Comparison of ENCODE assay signal across 23 cellular contexts in the genomic region with DNA sequence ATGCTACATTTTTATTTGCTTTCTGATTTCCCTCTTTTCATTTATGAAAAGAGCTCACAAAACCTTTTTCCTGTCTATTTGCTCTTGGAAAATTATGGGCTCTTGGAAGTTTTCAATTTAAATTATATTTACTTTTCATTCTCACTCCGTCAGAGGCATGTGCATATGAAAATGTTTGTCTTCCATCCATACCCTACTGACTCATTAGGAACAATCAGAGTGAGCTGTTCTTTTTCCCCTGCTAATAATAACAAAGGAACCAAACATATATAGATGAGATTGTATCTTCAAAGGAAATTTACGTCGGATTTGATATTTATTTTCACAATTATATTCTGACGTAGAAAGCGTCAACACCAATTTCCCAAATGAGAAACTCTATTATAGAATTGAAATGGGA.
"Had no signal": no experiment of that assay in that cellular context is flagged by ENCODE, and none has a peak within 500 bp of the region (broad histone marks: within the 10 kb centered on the region; RNA-seq: fewer than 3 reads in every experiment).

No MANE protein-coding gene starts in this region.

- H3K27ac Mint-ChIP-seq: dendritic cell treated with granulocyte-macrophage colony-stimulating factor and Interleukin-4, amounts not matched to agents 40 ng/mL and 50 ng/mL, for 4 days; endodermal cell; memory B cell; natural killer cell; progenitor cell of endocrine pancreas; stimulated activated naive CD8-positive, alpha-beta T cell treated with anti-CD3 and anti-CD28 coated beads, Interleukin-15, amount 100 ng/mL, for 72 hours had no signal

- DNase-seq: effector CD8-positive, alpha-beta T cell; endodermal cell; foreskin keratinocyte; heart left ventricle; kidney; natural killer cell; occipital lobe; pancreas; right lobe of liver; small intestine; stimulated activated CD4-positive, alpha-beta T cell treated with anti-CD3 and anti-CD28 coated beads, Interleukin-1b, Interleukin-23, amount 100 ng/mL, for 48 hours; stimulated activated CD4-positive, alpha-beta T cell treated with anti-CD3 and anti-CD28 coated beads, Interleukin-4, amount 100 ng/mL, for 1 hour; stimulated activated CD8-positive, alpha-beta memory T cell treated with anti-CD3 and anti-CD28 coated beads, Interleukin-4, amount 100 ng/mL, for 48 hours; stimulated activated naive CD4-positive, alpha-beta T cell; stimulated activated naive CD8-positive, alpha-beta T cell treated with anti-CD3 and anti-CD28 coated beads, Interleukin-15, amount 100 ng/mL, for 72 hours; transverse colon; upper lobe of right lung; uterus had no signal

- H3K27me3 Mint-ChIP-seq: dendritic cell treated with granulocyte-macrophage colony-stimulating factor and Interleukin-4, amounts not matched to agents 40 ng/mL and 50 ng/mL, for 4 days; memory B cell; progenitor cell of endocrine pancreas; stimulated activated naive CD8-positive, alpha-beta T cell treated with anti-CD3 and anti-CD28 coated beads, Interleukin-15, amount 100 ng/mL, for 72 hours had no signal

- H3K4me1 Mint-ChIP-seq: natural killer cell; stimulated activated naive CD8-positive, alpha-beta T cell treated with anti-CD3 and anti-CD28 coated beads, Interleukin-15, amount 100 ng/mL, for 72 hours had no signal

- H3K9me3 Mint-ChIP-seq: endodermal cell had no signal

- H3K36me3 Mint-ChIP-seq: memory B cell, natural killer cell had no signal

- ATAC-seq: foreskin keratinocyte; gastroesophageal sphincter; heart left ventricle; left lobe of liver; natural killer cell; pancreas; right lobe of liver; stimulated activated naive CD8-positive, alpha-beta T cell treated with anti-CD3 and anti-CD28 coated beads, Interleukin-15, amount 100 ng/mL, for 72 hours; upper lobe of right lung had no signal

- H3K4me3 Mint-ChIP-seq: dendritic cell treated with granulocyte-macrophage colony-stimulating factor and Interleukin-4, amounts not matched to agents 40 ng/mL and 50 ng/mL, for 4 days; endodermal cell; memory B cell; natural killer cell; stimulated activated naive CD8-positive, alpha-beta T cell treated with anti-CD3 and anti-CD28 coated beads, Interleukin-15, amount 100 ng/mL, for 72 hours had no signal
